Comparison of ENCODE assay signal across 12 cellular contexts in genomic region chrX:53279296-53280237, GRCh38. TPM values are rescaled to one million over a fixed set of nuclear protein-coding genes. Genes with fewer than 3 reads are reported as not detected.
DNase-seq lines count a peak whose midpoint lies in the region; ATAC-seq and TF ChIP-seq lines count a peak whose summit lies in the region.
"Had no signal": no experiment of that assay in that cellular context is flagged by ENCODE, and none has a peak within 500 bp of the region (broad histone marks: within the 10 kb centered on the region; RNA-seq: fewer than 3 reads in every experiment).

No MANE protein-coding gene starts in this region.

- no peak for ATAC-seq in heart right ventricle
- no peak for ATAC-seq in Right ventricle myocardium inferior
- ATAC-seq in T-helper 17 cell: no peak
- no peak for ATAC-seq in thoracic aorta (ENCODE audit: insufficient number of reproducible peaks, low FRiP score, low read depth)
- no peak for ATAC-seq in HG03045 (IDR thresholded peaks at IDR 0.05; ENCODE audit: unreplicated experiment)

- no peak for DNase-seq in heart right ventricle
- DNase-seq in Right ventricle myocardium inferior (ENCODE audit: missing footprints): no peak
- DNase-seq in T-helper 17 cell: no peak
- no peak for DNase-seq in fibroblast of villous mesenchyme (ENCODE audit: low read depth)
- DNase-seq in thoracic aorta (ENCODE audit: low spot score): no peak
- DNase-seq in amygdala (lab: John Stamatoyannopoulos, UW): no peak
- DNase-seq in effector CD8-positive, alpha-beta T cell (lab: John Stamatoyannopoulos, UW): no peak
- DNase-seq: activated CD4-positive, CD25-positive, alpha-beta regulatory T cell treated with anti-CD3 and anti-CD28 coated beads, Interleukin-2, amount 50 U/mL, for 72 hours; DMS79; effector CD4-positive, alpha-beta T cell; NCI-H510A treated with DMSO at 0.1 percent for 48 hours had no signal

- intact Hi-C loops in heart right ventricle (cut with DNase I): loop anchor here in 5 of 10 donors (5.0 to 10.0 kb wide), 2 partner anchors 38 to 155 kb away; partner anchors contain the start of gene HSD17B10 (in 4 of the 5)
- intact Hi-C loops in Right ventricle myocardium inferior (cut with DNase I): loop anchor here (10.0 kb wide), 1 partner anchor 155 kb away; the partner anchor contains the start of gene HSD17B10

- TF ChIP-seq CTCF in heart right ventricle (IDR thresholded peaks at IDR 0.05) (no peak), fibroblast of villous mesenchyme (IDR thresholded peaks at IDR 0.05; ENCODE audit: insufficient read depth, low read depth, low read length) (peak; percentile 17), thoracic aorta (IDR thresholded peaks at IDR 0.05) (no peak)

- H3K36me3 ChIP-seq in heart right ventricle (no peaks in the 10 kb centered on the region), thoracic aorta (no peaks in the 10 kb centered on the region)

- H3K9me3 ChIP-seq in heart right ventricle (no peaks in the 10 kb centered on the region), T-helper 17 cell (ENCODE audit: control insufficient read depth, low read length, poor library complexity, severe bottlenecking) (no peaks in the 10 kb centered on the region), thoracic aorta (no peaks in the 10 kb centered on the region)

- no peak overlapping the region for H3K27ac ChIP-seq in heart right ventricle
- no peak overlapping the region for H3K27ac ChIP-seq in thoracic aorta

- peaks cover 4% of the 10 kb centered on the region for H3K27me3 Mint-ChIP-seq in T-helper 17 cell

- H3K27ac Mint-ChIP-seq in T-helper 17 cell: no peak overlapping the region

- H3K27me3 ChIP-seq in heart right ventricle (peaks cover 0 to 67% (median 0%) of the 10 kb centered on the region in 7 donors), thoracic aorta (replicated peaks; ENCODE audit: insufficient read depth) (no peaks in the 10 kb centered on the region)

- peak overlapping the region; percentile 47 for H3K4me3 Mint-ChIP-seq in T-helper 17 cell

- H3K4me1 ChIP-seq in heart right ventricle: peaks cover 0 to 26% (median 13%) of the 10 kb centered on the region in 9 donors
- peaks cover 9 to 27% of the 10 kb centered on the region in 2 donors for H3K4me1 ChIP-seq in thoracic aorta (ENCODE audit: control insufficient read depth in 1 of 2, low read depth in 2 of 2)

- H3K4me1 Mint-ChIP-seq in T-helper 17 cell: peaks cover 5% of the 10 kb centered on the region

- H3K4me3 ChIP-seq in heart right ventricle (peak overlapping the region in 6 of 10 donors; percentile 49 to 56 (median 55)), fibroblast of villous mesenchyme (ENCODE audit: low read depth, low read length) (peak overlapping the region; percentile 59), thoracic aorta (peak overlapping the region; percentile 71)

- H3K36me3 Mint-ChIP-seq in T-helper 17 cell (ENCODE audit: low read depth): no peaks in the 10 kb centered on the region

- 69 to 73% methylated on average over 13 to 14 of the region's 14 CpGs for WGBS in heart right ventricle, 2 donors

RNA-seq across cellular contexts. Expression of gene IQSEC2, which starts 1.8 kb away (rescaled TPM):
- 10 to 100 TPM in 6 of 10 donors, 1 to 10 TPM in 4; 8.6 to 13.3 (median 10.7) TPM for total RNA-seq in heart right ventricle
- polyA plus RNA-seq in heart right ventricle: 10 to 100 TPM in 1 of 2 donors, 1 to 10 TPM in 1; 7.9 to 19.4 TPM
- 11.6 TPM for total RNA-seq in Right ventricle myocardium inferior
- total RNA-seq in T-helper 17 cell: 1 to 10 TPM; 1.9 TPM
- total RNA-seq in fibroblast of villous mesenchyme: 11.0 and 13.8 TPM in 2 replicates
- total RNA-seq in thoracic aorta: 10 to 100 TPM; 12.2 to 21.1 TPM

RNA-seq across cellular contexts. Expression of gene KDM5C, which starts 54.6 kb away (rescaled TPM):
- total RNA-seq in heart right ventricle: 10 to 100 TPM; 26.0 to 56.1 (median 34.5) TPM
- polyA plus RNA-seq in heart right ventricle: 10 to 100 TPM; 16.4 to 26.0 TPM
- total RNA-seq in Right ventricle myocardium inferior: 28.1 TPM
- 100 to 1,000 TPM; 208 to 211 TPM for total RNA-seq in T-helper 17 cell
- 149 and 157 TPM in 2 replicates for total RNA-seq in fibroblast of villous mesenchyme
- 100 to 1,000 TPM in 1 of 2 donors, 10 to 100 TPM in 1; 57.4 to 101 TPM for total RNA-seq in thoracic aorta
